Comparison of ENCODE assay signal across 2 cellular contexts in the genomic region with DNA sequence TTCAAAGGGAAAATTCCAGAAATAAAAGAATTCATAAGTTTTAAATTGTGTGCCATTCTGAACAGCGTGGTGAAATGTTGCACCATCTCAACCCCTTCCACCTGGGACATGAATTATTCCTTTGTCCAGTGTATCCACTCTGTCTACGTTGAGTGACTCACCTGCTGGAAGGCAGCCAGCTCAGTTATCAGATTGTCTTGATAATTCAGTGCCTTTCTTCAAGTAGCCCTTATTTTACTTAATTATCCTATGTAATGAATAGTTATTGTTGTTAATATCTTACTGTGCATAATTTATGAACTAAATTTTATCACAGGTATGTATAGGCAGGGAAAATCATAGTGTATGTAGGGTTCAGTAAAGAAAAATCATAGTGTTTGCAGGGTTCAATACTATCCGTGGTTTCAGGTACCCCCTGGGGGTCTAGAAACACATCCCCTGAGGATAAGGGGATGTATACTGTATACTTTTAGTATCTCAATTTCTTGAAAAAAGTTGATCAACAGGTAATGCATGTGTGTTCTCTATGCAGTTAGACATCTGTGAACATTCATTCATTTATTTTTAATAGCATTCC.
TF ChIP-seq lines count a peak whose summit lies in the region.

No MANE protein-coding gene starts in this region.

TF ChIP-seq in A549, 52 proteins besides CTCF, POLR2A, EP300 and RAD21:
- TF ChIP-seq JUNB (IDR thresholded peaks at IDR 0.05) (peak; percentile 19; the same call in 1 of the 2 replicates), CHD2 (IDR thresholded peaks at IDR 0.05; ENCODE audit: low read length, partially characterized antibody) (no peak), FOSL2 (IDR thresholded peaks at IDR 0.05) (0 out of 2 replicates have a peak, but pooled peaks have one; percentile 55), FOSL2 (CRISPR knock-in tag; IDR thresholded peaks at IDR 0.05) (peak; percentile 38), CEBPB (IDR thresholded peaks at IDR 0.05) (peak in 1 of 2 experiments; percentile 24; a peak in 2 of 4 replicates), EHF (CRISPR knock-in tag; IDR thresholded peaks at IDR 0.05) (no peak)
- TF ChIP-seq, protein P1, sequence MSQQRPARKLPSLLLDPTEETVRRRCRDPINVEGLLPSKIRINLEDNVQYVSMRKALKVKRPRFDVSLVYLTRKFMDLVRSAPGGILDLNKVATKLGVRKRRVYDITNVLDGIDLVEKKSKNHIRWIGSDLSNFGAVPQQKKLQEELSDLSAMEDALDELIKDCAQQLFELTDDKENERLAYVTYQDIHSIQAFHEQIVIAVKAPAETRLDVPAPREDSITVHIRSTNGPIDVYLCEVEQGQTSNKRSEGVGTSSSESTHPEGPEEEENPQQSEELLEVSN (IDR thresholded peaks at IDR 0.05; ENCODE audit: borderline replicate concordance, low read depth) = no peak
TF ChIP-seq in A549: peak in this region for 3.

TF ChIP-seq in GM12878, 131 proteins besides CTCF, POLR2A, EP300 and RAD21:
- TF ChIP-seq CREB1 (IDR thresholded peaks at IDR 0.05; ENCODE audit: low read depth) (no peak), CHD2 (IDR thresholded peaks at IDR 0.05; ENCODE audit: borderline replicate concordance, low read depth, low read length) (no peak), ZNF622 (IDR thresholded peaks at IDR 0.05) (no peak), SUPT20H (IDR thresholded peaks at IDR 0.05; ENCODE audit: borderline replicate concordance, control insufficient read depth, low read depth, low read length) (no peak), IRF4 (IDR thresholded peaks at IDR 0.05; ENCODE audit: low read depth, low read length) (no peak), CBFB (IDR thresholded peaks at IDR 0.05; ENCODE audit: low read depth) (no peak), SRF (IDR thresholded peaks at IDR 0.05; ENCODE audit: low read depth in 2 of 2, low read length in 2 of 2) (no peak), RB1 (IDR thresholded peaks at IDR 0.05; ENCODE audit: borderline replicate concordance) (no peak), HCFC1 (IDR thresholded peaks at IDR 0.05; ENCODE audit: low read length) (no peak)
- TF ChIP-seq, protein P2, sequence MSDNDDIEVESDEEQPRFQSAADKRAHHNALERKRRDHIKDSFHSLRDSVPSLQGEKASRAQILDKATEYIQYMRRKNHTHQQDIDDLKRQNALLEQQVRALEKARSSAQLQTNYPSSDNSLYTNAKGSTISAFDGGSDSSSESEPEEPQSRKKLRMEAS (IDR thresholded peaks at IDR 0.05; ENCODE audit: low read depth, low read length) = no peak
